In genomic region chr5:109936091-109936490, GRCh38 we compare ENCODE assay signal across 22 cellular contexts.
DNase-seq lines count a peak whose midpoint lies in the region; ATAC-seq and TF ChIP-seq lines count a peak whose summit lies in the region.
"Had no signal": no experiment of that assay in that cellular context is flagged by ENCODE, and none has a peak within 500 bp of the region (broad histone marks: within the 10 kb centered on the region; RNA-seq: fewer than 3 reads in every experiment).

No MANE protein-coding gene starts in this region.

- no peaks in the 10 kb centered on the region for H3K36me3 ChIP-seq in MM.1S (replicated peaks; ENCODE audit: insufficient read depth, low read length)
- no peaks in the 10 kb centered on the region for H3K36me3 ChIP-seq in neural progenitor cell
- H3K36me3 ChIP-seq in HAP-1 (replicated peaks): no peaks in the 10 kb centered on the region
- H3K36me3 ChIP-seq: right lobe of liver, thyroid gland had no signal

- no peak overlapping the region for H3K9ac ChIP-seq in MM.1S (ENCODE audit: low read length)
- no peak overlapping the region for H3K9ac ChIP-seq in neural progenitor cell
- H3K9ac ChIP-seq: parathyroid adenoma had no signal

- in situ Hi-C loops in HAP-1 (cut with MboI; ENCODE audit: low sequenced_read_pairs): no loop called here

- H3K27ac Mint-ChIP-seq in activated naive CD8-positive, alpha-beta T cell treated with anti-CD3 and anti-CD28 coated beads, Interleukin-2, amount 50 U/mL, for 24 hours: peak overlapping the region; percentile 18
- peak overlapping the region; percentile 7 for H3K27ac Mint-ChIP-seq in neural progenitor cell
- H3K27ac Mint-ChIP-seq: activated B cell treated with CpG ODN at 0.5 μM for 24 hours; activated CD8-positive, alpha-beta memory T cell treated with anti-CD3 and anti-CD28 coated beads, Interleukin-2, amount 10 ng/mL, durations not matched to agents 7 days and 5 days; stimulated activated memory B cell treated with anti-CD40 and anti-IgM and Interleukin-4, amounts not matched to agents 10 μg/mL and 1 μg/mL and 100 μg/mL, for 72 hours had no signal

- no peak overlapping the region for H3K4me3 Mint-ChIP-seq in activated T-cell treated with anti-CD3 and anti-CD28 coated beads, Interleukin-2, amount 50 U/mL, for 4 hours
- H3K4me3 Mint-ChIP-seq in activated naive CD8-positive, alpha-beta T cell treated with anti-CD3 and anti-CD28 coated beads, Interleukin-2, amount 50 U/mL, for 24 hours: no peak overlapping the region
- no peak overlapping the region for H3K4me3 Mint-ChIP-seq in neural progenitor cell
- H3K4me3 Mint-ChIP-seq: activated B cell treated with CpG ODN at 0.5 μM for 24 hours; activated CD8-positive, alpha-beta memory T cell treated with anti-CD3 and anti-CD28 coated beads, Interleukin-2, amount 10 ng/mL, durations not matched to agents 7 days and 5 days; stimulated activated memory B cell treated with anti-CD40 and anti-IgM and Interleukin-4, amounts not matched to agents 10 μg/mL and 1 μg/mL and 100 μg/mL, for 72 hours had no signal

- H3K9me3 ChIP-seq in MM.1S (replicated peaks; ENCODE audit: insufficient read depth, low read length) (no peaks in the 10 kb centered on the region), neural progenitor cell (ENCODE audit: low read depth) (peaks cover 6% of the 10 kb centered on the region), HAP-1 (no peaks in the 10 kb centered on the region)
- H3K9me3 ChIP-seq: right lobe of liver, thyroid gland had no signal

- H3K4me1 ChIP-seq in MM.1S (ENCODE audit: low read length): peaks cover 63% of the 10 kb centered on the region
- H3K4me1 ChIP-seq in neural progenitor cell: peaks cover 5% of the 10 kb centered on the region
- H3K4me1 ChIP-seq in HAP-1: no peaks in the 10 kb centered on the region
- H3K4me1 ChIP-seq: parathyroid adenoma, right lobe of liver, thyroid gland had no signal

- H3K9me3 Mint-ChIP-seq in activated T-cell treated with anti-CD3 and anti-CD28 coated beads, Interleukin-2, amount 50 U/mL, for 4 hours: peaks cover 6% of the 10 kb centered on the region
- H3K9me3 Mint-ChIP-seq in activated naive CD8-positive, alpha-beta T cell treated with anti-CD3 and anti-CD28 coated beads, Interleukin-2, amount 50 U/mL, for 24 hours: no peaks in the 10 kb centered on the region
- H3K9me3 Mint-ChIP-seq in neural progenitor cell: peaks cover 5% of the 10 kb centered on the region

- TF ChIP-seq CTCF in MM.1S (IDR thresholded peaks at IDR 0.05; ENCODE audit: low read length) (no peak), neural progenitor cell (IDR thresholded peaks at IDR 0.05) (no peak)

- H3K27me3 ChIP-seq in MM.1S (replicated peaks; ENCODE audit: insufficient read depth, low read length): no peaks in the 10 kb centered on the region
- no peaks in the 10 kb centered on the region for H3K27me3 ChIP-seq in neural progenitor cell
- H3K27me3 ChIP-seq in HAP-1 (ENCODE audit: low read depth): no peaks in the 10 kb centered on the region
- H3K27me3 ChIP-seq: right lobe of liver, thyroid gland had no signal

- no peak overlapping the region for H3K4me3 ChIP-seq in MM.1S (ENCODE audit: low read length)
- H3K4me3 ChIP-seq in neural progenitor cell: no peak overlapping the region
- H3K4me3 ChIP-seq in HAP-1: no peak overlapping the region
- H3K4me3 ChIP-seq: right lobe of liver, thyroid gland had no signal

- no peak for DNase-seq in activated T-cell treated with anti-CD3 and anti-CD28 coated beads, Interleukin-2, amount 50 U/mL, for 4 hours
- DNase-seq in activated T-cell treated with anti-CD3 and anti-CD28 coated beads, Interleukin-2, amount 50 U/mL, for 1 hour: no peak
- DNase-seq in MM.1S (no peak), neural progenitor cell (ENCODE audit: low spot score) (no peak), HAP-1 (ENCODE audit: low spot score in 2 of 2) (no peak), COLO668 (lab: John Stamatoyannopoulos, UW; ENCODE audit: unreplicated experiment) (no peak)
- no peak for DNase-seq in activated naive CD8-positive, alpha-beta T cell treated with anti-CD3 and anti-CD28 coated beads, Interleukin-2, amount 50 U/mL, for 24 hours
- DNase-seq: activated B cell treated with CpG ODN at 0.5 μM for 24 hours; activated CD8-positive, alpha-beta memory T cell treated with anti-CD3 and anti-CD28 coated beads, Interleukin-2, amount 10 ng/mL, durations not matched to agents 7 days and 5 days; activated gamma-delta T cell treated with Interleukin-2 at 50 U/mL for 16 hours; C1 segment of cervical spinal cord; cerebellar nuclear complex; kidney glomerular epithelial cell; NCI-H1048; NCI-H2029; right lobe of liver; T-helper 9 cell; thyroid gland had no signal

- no peaks in the 10 kb centered on the region for H3K79me2 ChIP-seq in MM.1S (ENCODE audit: low read length)
- H3K79me2 ChIP-seq in neural progenitor cell (ENCODE audit: low read depth): no peaks in the 10 kb centered on the region
- H3K79me2 ChIP-seq: parathyroid adenoma had no signal

- ATAC-seq in activated T-cell treated with anti-CD3 and anti-CD28 coated beads, Interleukin-2, amount 50 U/mL, for 4 hours: peak; percentile 72 to 77
- ATAC-seq in activated naive CD8-positive, alpha-beta T cell treated with anti-CD3 and anti-CD28 coated beads, Interleukin-2, amount 50 U/mL, for 24 hours: peak; percentile 71
- no peak for ATAC-seq in GM19463 (IDR thresholded peaks at IDR 0.05; ENCODE audit: unreplicated experiment)
- ATAC-seq: activated CD8-positive, alpha-beta memory T cell treated with anti-CD3 and anti-CD28 coated beads, Interleukin-2, amount 10 ng/mL, durations not matched to agents 7 days and 5 days; esophagus mucosa; right lobe of liver; stimulated activated memory B cell treated with anti-CD40 and anti-IgM and Interleukin-4, amounts not matched to agents 10 μg/mL and 1 μg/mL and 100 μg/mL, for 72 hours had no signal

- no peaks in the 10 kb centered on the region for H3K27me3 Mint-ChIP-seq in activated T-cell treated with anti-CD3 and anti-CD28 coated beads, Interleukin-2, amount 50 U/mL, for 4 hours (ENCODE audit: low read depth)
- peaks cover 1% of the 10 kb centered on the region for H3K27me3 Mint-ChIP-seq in activated naive CD8-positive, alpha-beta T cell treated with anti-CD3 and anti-CD28 coated beads, Interleukin-2, amount 50 U/mL, for 24 hours
- H3K27me3 Mint-ChIP-seq in neural progenitor cell (ENCODE audit: insufficient read depth, low read depth): no peaks in the 10 kb centered on the region
- H3K27me3 Mint-ChIP-seq: activated CD8-positive, alpha-beta memory T cell treated with anti-CD3 and anti-CD28 coated beads, Interleukin-2, amount 10 ng/mL, durations not matched to agents 7 days and 5 days had no signal

- no peaks in the 10 kb centered on the region for H3K36me3 Mint-ChIP-seq in activated T-cell treated with anti-CD3 and anti-CD28 coated beads, Interleukin-2, amount 50 U/mL, for 4 hours (ENCODE audit: insufficient read depth)
- H3K36me3 Mint-ChIP-seq in activated naive CD8-positive, alpha-beta T cell treated with anti-CD3 and anti-CD28 coated beads, Interleukin-2, amount 50 U/mL, for 24 hours (ENCODE audit: low read depth): no peaks in the 10 kb centered on the region
- no peaks in the 10 kb centered on the region for H3K36me3 Mint-ChIP-seq in neural progenitor cell
- H3K36me3 Mint-ChIP-seq: activated CD8-positive, alpha-beta memory T cell treated with anti-CD3 and anti-CD28 coated beads, Interleukin-2, amount 10 ng/mL, durations not matched to agents 7 days and 5 days; stimulated activated memory B cell treated with anti-CD40 and anti-IgM and Interleukin-4, amounts not matched to agents 10 μg/mL and 1 μg/mL and 100 μg/mL, for 72 hours had no signal

- no peaks in the 10 kb centered on the region for H4K20me1 ChIP-seq in MM.1S (ENCODE audit: insufficient read depth, low read length)
- no peaks in the 10 kb centered on the region for H4K20me1 ChIP-seq in neural progenitor cell (ENCODE audit: low read depth)

- H3K4me2 ChIP-seq in MM.1S (ENCODE audit: low read depth, low read length) (peak overlapping the region; percentile 39), neural progenitor cell (no peak overlapping the region)

- H3K9me2 ChIP-seq in MM.1S (replicated peaks; ENCODE audit: insufficient read depth, low read length): no peaks in the 10 kb centered on the region

- peaks cover 30% of the 10 kb centered on the region for H3F3A ChIP-seq in MM.1S (ENCODE audit: insufficient read depth, low read length)
- no peaks in the 10 kb centered on the region for H3F3A ChIP-seq in neural progenitor cell (ENCODE audit: low read depth)

- peaks cover 13% of the 10 kb centered on the region for H3K4me1 Mint-ChIP-seq in activated T-cell treated with anti-CD3 and anti-CD28 coated beads, Interleukin-2, amount 50 U/mL, for 4 hours (ENCODE audit: low read depth)
- peaks cover 23% of the 10 kb centered on the region for H3K4me1 Mint-ChIP-seq in activated naive CD8-positive, alpha-beta T cell treated with anti-CD3 and anti-CD28 coated beads, Interleukin-2, amount 50 U/mL, for 24 hours
- peaks cover 18% of the 10 kb centered on the region for H3K4me1 Mint-ChIP-seq in neural progenitor cell
- H3K4me1 Mint-ChIP-seq: activated B cell treated with CpG ODN at 0.5 μM for 24 hours; stimulated activated memory B cell treated with anti-CD40 and anti-IgM and Interleukin-4, amounts not matched to agents 10 μg/mL and 1 μg/mL and 100 μg/mL, for 72 hours had no signal

- peak overlapping the region; percentile 80 for H3K27ac ChIP-seq in MM.1S (ENCODE audit: low read length)
- no peak overlapping the region for H3K27ac ChIP-seq in neural progenitor cell
- H3K27ac ChIP-seq: parathyroid adenoma, right lobe of liver, thyroid gland had no signal

- H2AFZ ChIP-seq in MM.1S (ENCODE audit: low read length) (peak overlapping the region; percentile 42), neural progenitor cell (replicated peaks) (no peak overlapping the region)
- H2AFZ ChIP-seq: parathyroid adenoma had no signal
